In the genomic region with DNA sequence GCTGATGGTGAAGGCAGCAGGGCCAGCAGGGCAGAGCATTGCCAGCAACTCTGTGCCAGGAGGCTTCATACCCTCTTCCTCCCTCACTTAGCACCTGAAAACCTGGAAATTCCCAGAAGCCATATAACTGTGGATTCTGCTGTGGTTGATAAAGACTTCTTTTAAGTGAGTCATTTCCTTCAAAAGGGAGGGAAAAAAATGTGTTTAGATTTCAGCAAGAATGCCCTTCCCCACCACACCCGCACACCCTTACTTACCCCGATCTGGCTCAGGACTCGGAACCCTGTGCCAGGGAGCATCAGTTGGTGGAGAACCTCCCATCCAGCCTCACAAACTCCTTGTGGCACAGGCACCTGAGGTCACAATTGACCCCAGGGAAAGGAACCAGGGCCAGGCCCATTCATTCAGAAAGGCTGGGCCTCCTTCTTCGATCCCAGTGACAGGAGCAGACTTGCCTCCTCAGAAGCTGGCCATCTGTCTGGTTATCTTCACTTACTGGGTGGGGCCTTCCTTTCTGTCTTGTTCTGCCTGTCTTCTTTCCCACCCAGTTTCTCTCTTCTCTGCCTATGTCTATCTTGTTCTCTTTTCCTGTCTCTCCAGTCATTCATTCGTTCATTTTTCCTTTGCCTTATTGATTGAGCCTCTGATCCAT, we compare ENCODE assay signal across 1 cellular context.
TF ChIP-seq lines count a peak whose summit lies in the region.

No MANE protein-coding gene starts in this region.

TF ChIP-seq in K562, 482 proteins besides CTCF, POLR2A, EP300 and RAD21 (continued from another document and continues in another):
- TF ChIP-seq, protein P1, sequence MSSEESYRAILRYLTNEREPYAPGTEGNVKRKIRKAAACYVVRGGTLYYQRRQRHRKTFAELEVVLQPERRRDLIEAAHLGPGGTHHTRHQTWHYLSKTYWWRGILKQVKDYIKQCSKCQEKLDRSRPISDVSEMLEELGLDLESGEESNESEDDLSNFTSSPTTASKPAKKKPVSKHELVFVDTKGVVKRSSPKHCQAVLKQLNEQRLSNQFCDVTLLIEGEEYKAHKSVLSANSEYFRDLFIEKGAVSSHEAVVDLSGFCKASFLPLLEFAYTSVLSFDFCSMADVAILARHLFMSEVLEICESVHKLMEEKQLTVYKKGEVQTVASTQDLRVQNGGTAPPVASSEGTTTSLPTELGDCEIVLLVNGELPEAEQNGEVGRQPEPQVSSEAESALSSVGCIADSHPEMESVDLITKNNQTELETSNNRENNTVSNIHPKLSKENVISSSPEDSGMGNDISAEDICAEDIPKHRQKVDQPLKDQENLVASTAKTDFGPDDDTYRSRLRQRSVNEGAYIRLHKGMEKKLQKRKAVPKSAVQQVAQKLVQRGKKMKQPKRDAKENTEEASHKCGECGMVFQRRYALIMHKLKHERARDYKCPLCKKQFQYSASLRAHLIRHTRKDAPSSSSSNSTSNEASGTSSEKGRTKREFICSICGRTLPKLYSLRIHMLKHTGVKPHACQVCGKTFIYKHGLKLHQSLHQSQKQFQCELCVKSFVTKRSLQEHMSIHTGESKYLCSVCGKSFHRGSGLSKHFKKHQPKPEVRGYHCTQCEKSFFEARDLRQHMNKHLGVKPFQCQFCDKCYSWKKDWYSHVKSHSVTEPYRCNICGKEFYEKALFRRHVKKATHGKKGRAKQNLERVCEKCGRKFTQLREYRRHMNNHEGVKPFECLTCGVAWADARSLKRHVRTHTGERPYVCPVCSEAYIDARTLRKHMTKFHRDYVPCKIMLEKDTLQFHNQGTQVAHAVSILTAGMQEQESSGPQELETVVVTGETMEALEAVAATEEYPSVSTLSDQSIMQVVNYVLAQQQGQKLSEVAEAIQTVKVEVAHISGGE (CRISPR knock-in tag; IDR thresholded peaks at IDR 0.05) = no peak
- no peak for TF ChIP-seq MEIS2 (IDR thresholded peaks at IDR 0.05; ENCODE audit: partially characterized antibody)
- TF ChIP-seq, protein P2, sequence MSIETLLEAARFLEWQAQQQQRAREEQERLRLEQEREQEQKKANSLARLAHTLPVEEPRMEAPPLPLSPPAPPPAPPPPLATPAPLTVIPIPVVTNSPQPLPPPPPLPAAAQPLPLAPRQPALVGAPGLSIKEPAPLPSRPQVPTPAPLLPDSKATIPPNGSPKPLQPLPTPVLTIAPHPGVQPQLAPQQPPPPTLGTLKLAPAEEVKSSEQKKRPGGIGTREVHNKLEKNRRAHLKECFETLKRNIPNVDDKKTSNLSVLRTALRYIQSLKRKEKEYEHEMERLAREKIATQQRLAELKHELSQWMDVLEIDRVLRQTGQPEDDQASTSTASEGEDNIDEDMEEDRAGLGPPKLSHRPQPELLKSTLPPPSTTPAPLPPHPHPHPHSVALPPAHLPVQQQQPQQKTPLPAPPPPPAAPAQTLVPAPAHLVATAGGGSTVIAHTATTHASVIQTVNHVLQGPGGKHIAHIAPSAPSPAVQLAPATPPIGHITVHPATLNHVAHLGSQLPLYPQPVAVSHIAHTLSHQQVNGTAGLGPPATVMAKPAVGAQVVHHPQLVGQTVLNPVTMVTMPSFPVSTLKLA (conservative IDR thresholded peaks at IDR 0.05) = peak in 1 of 2 experiments; percentile 26; a peak in 1 of 4 replicates
- peak; percentile 91 for TF ChIP-seq ZNF24 (IDR thresholded peaks at IDR 0.05)
- no peak for TF ChIP-seq NFE2L1 (tag; IDR thresholded peaks at IDR 0.05; ENCODE audit: borderline replicate concordance, low read depth)
- TF ChIP-seq SMARCE1 (IDR thresholded peaks at IDR 0.05) = peak; percentile 70; the same call in 1 of the 2 replicates
- peak; percentile 77; the same call in 1 of the 2 replicates for TF ChIP-seq DMBX1 (CRISPR knock-in tag; IDR thresholded peaks at IDR 0.05; ENCODE audit: borderline replicate concordance)
- TF ChIP-seq RCOR1 (IDR thresholded peaks at IDR 0.05; ENCODE audit: borderline replicate concordance in 1 of 2, low read depth in 2 of 2, low read length in 2 of 2) = 0 out of 4 replicates have a peak, but pooled peaks of 1 of the 2 experiments have one; percentile 30
- TF ChIP-seq PCBP1 (IDR thresholded peaks at IDR 0.05; ENCODE audit: low read depth, low read length, poor library complexity, severe bottlenecking) = no peak
- no peak for TF ChIP-seq ILF3 (IDR thresholded peaks at IDR 0.05; ENCODE audit: borderline replicate concordance)
- TF ChIP-seq ZC3H8 (IDR thresholded peaks at IDR 0.05) = no peak
- TF ChIP-seq KLF10 (CRISPR knock-in tag; IDR thresholded peaks at IDR 0.05) = no peak
- TF ChIP-seq, protein P3, sequence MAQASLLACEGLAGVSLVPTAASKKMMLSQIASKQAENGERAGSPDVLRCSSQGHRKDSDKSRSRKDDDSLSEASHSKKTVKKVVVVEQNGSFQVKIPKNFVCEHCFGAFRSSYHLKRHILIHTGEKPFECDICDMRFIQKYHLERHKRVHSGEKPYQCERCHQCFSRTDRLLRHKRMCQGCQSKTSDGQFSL (CRISPR knock-in tag; IDR thresholded peaks at IDR 0.05) = 0 out of 2 replicates have a peak, but pooled peaks have one; percentile 7
- TF ChIP-seq, protein P3 (tag; IDR thresholded peaks at IDR 0.05) = no peak
- no peak for TF ChIP-seq MED1 (CRISPR knock-in tag; IDR thresholded peaks at IDR 0.05; ENCODE audit: borderline replicate concordance)
- no peak for TF ChIP-seq ZNF764 (CRISPR knock-in tag; IDR thresholded peaks at IDR 0.05; ENCODE audit: low read depth)
- peak; percentile 54 for TF ChIP-seq RBBP5 (IDR thresholded peaks at IDR 0.05; ENCODE audit: borderline replicate concordance, insufficient read depth, low read length, poor library complexity, severe bottlenecking)
- TF ChIP-seq JUND (IDR thresholded peaks at IDR 0.05; ENCODE audit: borderline replicate concordance, low read depth, low read length) = peak; percentile 84
- peak; percentile 66; the same call in 1 of the 3 replicates for TF ChIP-seq JUND (tag; IDR thresholded peaks at IDR 0.05; ENCODE audit: borderline replicate concordance, low read depth, low read length)
- no peak for TF ChIP-seq POLR3A (IDR thresholded peaks at IDR 0.05; ENCODE audit: borderline replicate concordance, extremely low read depth, insufficient read depth, insufficient read length)
- TF ChIP-seq, protein P4, sequence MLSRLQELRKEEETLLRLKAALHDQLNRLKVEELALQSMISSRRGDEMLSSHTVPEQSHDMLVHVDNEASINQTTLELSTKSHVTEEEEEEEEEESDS (CRISPR knock-in tag; IDR thresholded peaks at IDR 0.05) = no peak
- TF ChIP-seq, protein P5, sequence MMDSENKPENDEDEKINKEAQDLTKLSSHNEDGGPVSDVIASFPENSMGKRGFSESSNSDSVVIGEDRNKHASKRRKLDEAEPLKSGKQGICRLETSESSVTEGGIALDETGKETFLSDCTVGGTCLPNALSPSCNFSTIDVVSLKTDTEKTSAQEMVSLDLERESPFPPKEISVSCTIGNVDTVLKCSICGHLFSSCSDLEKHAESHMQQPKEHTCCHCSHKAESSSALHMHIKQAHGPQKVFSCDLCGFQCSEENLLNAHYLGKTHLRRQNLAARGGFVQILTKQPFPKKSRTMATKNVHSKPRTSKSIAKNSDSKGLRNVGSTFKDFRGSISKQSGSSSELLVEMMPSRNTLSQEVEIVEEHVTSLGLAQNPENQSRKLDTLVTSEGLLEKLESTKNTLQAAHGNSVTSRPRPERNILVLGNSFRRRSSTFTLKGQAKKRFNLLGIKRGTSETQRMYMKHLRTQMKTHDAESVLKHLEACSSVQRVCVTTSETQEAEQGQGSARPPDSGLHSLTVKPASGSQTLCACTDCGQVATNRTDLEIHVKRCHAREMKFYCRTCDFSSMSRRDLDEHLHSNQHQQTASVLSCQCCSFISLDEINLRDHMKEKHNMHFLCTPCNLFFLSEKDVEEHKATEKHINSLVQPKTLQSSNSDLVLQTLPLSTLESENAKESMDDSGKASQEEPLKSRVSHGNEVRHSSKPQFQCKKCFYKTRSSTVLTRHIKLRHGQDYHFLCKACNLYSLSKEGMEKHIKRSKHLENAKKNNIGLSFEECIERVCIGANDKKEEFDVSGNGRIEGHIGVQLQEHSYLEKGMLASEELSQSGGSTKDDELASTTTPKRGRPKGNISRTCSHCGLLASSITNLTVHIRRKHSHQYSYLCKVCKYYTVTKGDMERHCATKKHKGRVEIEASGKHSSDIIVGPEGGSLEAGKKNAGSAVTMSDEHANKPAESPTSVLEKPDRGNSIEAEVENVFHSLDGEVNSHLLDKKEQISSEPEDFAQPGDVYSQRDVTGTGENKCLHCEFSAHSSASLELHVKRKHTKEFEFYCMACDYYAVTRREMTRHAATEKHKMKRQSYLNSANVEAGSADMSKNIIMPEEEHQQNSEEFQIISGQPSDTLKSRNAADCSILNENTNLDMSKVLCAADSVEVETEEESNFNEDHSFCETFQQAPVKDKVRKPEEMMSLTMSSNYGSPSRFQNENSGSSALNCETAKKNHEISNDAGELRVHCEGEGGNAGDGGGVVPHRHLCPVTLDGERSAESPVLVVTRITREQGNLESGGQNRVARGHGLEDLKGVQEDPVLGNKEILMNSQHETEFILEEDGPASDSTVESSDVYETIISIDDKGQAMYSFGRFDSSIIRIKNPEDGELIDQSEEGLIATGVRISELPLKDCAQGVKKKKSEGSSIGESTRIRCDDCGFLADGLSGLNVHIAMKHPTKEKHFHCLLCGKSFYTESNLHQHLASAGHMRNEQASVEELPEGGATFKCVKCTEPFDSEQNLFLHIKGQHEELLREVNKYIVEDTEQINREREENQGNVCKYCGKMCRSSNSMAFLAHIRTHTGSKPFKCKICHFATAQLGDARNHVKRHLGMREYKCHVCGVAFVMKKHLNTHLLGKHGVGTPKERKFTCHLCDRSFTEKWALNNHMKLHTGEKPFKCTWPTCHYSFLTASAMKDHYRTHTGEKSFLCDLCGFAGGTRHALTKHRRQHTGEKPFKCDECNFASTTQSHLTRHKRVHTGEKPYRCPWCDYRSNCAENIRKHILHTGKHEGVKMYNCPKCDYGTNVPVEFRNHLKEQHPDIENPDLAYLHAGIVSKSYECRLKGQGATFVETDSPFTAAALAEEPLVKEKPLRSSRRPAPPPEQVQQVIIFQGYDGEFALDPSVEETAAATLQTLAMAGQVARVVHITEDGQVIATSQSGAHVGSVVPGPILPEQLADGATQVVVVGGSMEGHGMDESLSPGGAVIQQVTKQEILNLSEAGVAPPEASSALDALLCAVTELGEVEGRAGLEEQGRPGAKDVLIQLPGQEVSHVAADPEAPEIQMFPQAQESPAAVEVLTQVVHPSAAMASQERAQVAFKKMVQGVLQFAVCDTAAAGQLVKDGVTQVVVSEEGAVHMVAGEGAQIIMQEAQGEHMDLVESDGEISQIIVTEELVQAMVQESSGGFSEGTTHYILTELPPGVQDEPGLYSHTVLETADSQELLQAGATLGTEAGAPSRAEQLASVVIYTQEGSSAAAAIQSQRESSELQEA (IDR thresholded peaks at IDR 0.05; ENCODE audit: low read depth) = no peak
- no peak for TF ChIP-seq NR1H2 (CRISPR knock-in tag; IDR thresholded peaks at IDR 0.05)
- TF ChIP-seq CHD2 (IDR thresholded peaks at IDR 0.05; ENCODE audit: low read depth, low read length) = no peak
- TF ChIP-seq, protein P6, sequence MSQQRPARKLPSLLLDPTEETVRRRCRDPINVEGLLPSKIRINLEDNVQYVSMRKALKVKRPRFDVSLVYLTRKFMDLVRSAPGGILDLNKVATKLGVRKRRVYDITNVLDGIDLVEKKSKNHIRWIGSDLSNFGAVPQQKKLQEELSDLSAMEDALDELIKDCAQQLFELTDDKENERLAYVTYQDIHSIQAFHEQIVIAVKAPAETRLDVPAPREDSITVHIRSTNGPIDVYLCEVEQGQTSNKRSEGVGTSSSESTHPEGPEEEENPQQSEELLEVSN (IDR thresholded peaks at IDR 0.05; ENCODE audit: borderline replicate concordance in 1 of 2, extremely low read depth in 1 of 2, insufficient read depth in 1 of 2, insufficient read length in 1 of 2, low read depth in 1 of 2, low read length in 1 of 2, poor library complexity in 1 of 2, severe bottlenecking in 1 of 2) = peak; percentile 21 to 77
- TF ChIP-seq ZNF3 (CRISPR knock-in tag; IDR thresholded peaks at IDR 0.05) = no peak
- TF ChIP-seq CEBPG (CRISPR knock-in tag; IDR thresholded peaks at IDR 0.05) = no peak
- TF ChIP-seq CEBPG (tag; conservative IDR thresholded peaks at IDR 0.05 in 1 of 2, IDR thresholded peaks at IDR 0.05 in 1 of 2) = no peak
- TF ChIP-seq CBFA2T3 (IDR thresholded peaks at IDR 0.05) = peak; percentile 76
- no peak for TF ChIP-seq TOE1 (IDR thresholded peaks at IDR 0.05; ENCODE audit: borderline replicate concordance)
- TF ChIP-seq TOE1 (CRISPR knock-in tag; IDR thresholded peaks at IDR 0.05; ENCODE audit: borderline replicate concordance, low read depth) = no peak
- TF ChIP-seq, protein P7, sequence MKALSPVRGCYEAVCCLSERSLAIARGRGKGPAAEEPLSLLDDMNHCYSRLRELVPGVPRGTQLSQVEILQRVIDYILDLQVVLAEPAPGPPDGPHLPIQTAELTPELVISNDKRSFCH (CRISPR knock-in tag; IDR thresholded peaks at IDR 0.05) = no peak
- TF ChIP-seq, protein P7 (tag; IDR thresholded peaks at IDR 0.05) = peak; percentile 79; the same call in 1 of the 2 replicates
- TF ChIP-seq GTF2E2 (tag; IDR thresholded peaks at IDR 0.05) = peak; percentile 8; the same call in 1 of the 2 replicates
- TF ChIP-seq MBD2 (IDR thresholded peaks at IDR 0.05; ENCODE audit: borderline replicate concordance, low read depth) = 0 out of 2 replicates have a peak, but pooled peaks have one; percentile 25
- TF ChIP-seq MTA3 (IDR thresholded peaks at IDR 0.05; ENCODE audit: borderline replicate concordance) = peak; percentile 34; the same call in 1 of the 2 replicates
- no peak for TF ChIP-seq SIX5 (IDR thresholded peaks at IDR 0.05; ENCODE audit: borderline replicate concordance in 1 of 2, insufficient read depth in 1 of 2, low read depth in 1 of 2, low read length in 2 of 2)
- no peak for TF ChIP-seq NRF1 (conservative IDR thresholded peaks at IDR 0.05 in 1 of 2, IDR thresholded peaks at IDR 0.05 in 1 of 2)
- no peak for TF ChIP-seq DNMT1 (IDR thresholded peaks at IDR 0.05)
- TF ChIP-seq HEY1 (CRISPR knock-in tag; IDR thresholded peaks at IDR 0.05; ENCODE audit: borderline replicate concordance) = no peak
- no peak for TF ChIP-seq ZNF778 (CRISPR knock-in tag; IDR thresholded peaks at IDR 0.05)
